ENCODE assay signal across 11 cellular contexts in genomic region chr2:54240515-54241219, GRCh38. TPM values are rescaled to one million over a fixed set of nuclear protein-coding genes. Genes with fewer than 3 reads are reported as not detected.
DNase-seq lines count a peak whose midpoint lies in the region; ATAC-seq and TF ChIP-seq lines count a peak whose summit lies in the region.
"Had no signal": no experiment of that assay in that cellular context is flagged by ENCODE, and none has a peak within 500 bp of the region (broad histone marks: within the 10 kb centered on the region; RNA-seq: fewer than 3 reads in every experiment).

No MANE protein-coding gene starts in this region.

- H3K4me2 ChIP-seq in skeletal muscle satellite cell (ENCODE audit: low read length), result peak overlapping the region; percentile 42

- H3K4me3 ChIP-seq in brain microvascular endothelial cell (ENCODE audit: low read depth, low read length), result no peak overlapping the region
- no peak overlapping the region for H3K4me3 ChIP-seq in skeletal muscle satellite cell (ENCODE audit: low read length)
- H3K4me3 ChIP-seq: pancreas had no signal

- H3K4me1 ChIP-seq in skeletal muscle satellite cell (ENCODE audit: control insufficient read depth, insufficient read depth, low read length), result peaks cover 26% of the 10 kb centered on the region
- H3K4me1 ChIP-seq: pancreas had no signal

- in situ Hi-C loops in brain microvascular endothelial cell (cut with HindIII; ENCODE audit: low pct_ligation_motif_present, low sequenced_read_pairs), result no loop called here

- H3K36me3 ChIP-seq in brain microvascular endothelial cell (replicated peaks), result no peaks in the 10 kb centered on the region
- H3K36me3 ChIP-seq in skeletal muscle satellite cell (ENCODE audit: insufficient read depth, low read length), result no peaks in the 10 kb centered on the region
- H3K36me3 ChIP-seq: pancreas had no signal

- ATAC-seq in left ventricle myocardium superior, result peak; percentile 89

- no peaks in the 10 kb centered on the region for H3K27me3 ChIP-seq in brain microvascular endothelial cell (replicated peaks)
- no peaks in the 10 kb centered on the region for H3K27me3 ChIP-seq in skeletal muscle satellite cell (ENCODE audit: control insufficient read depth, insufficient read depth, low read length)
- H3K27me3 ChIP-seq: pancreas had no signal

- DNase-seq in GM04504 (ENCODE audit: low read depth) (peak; percentile 18), brain microvascular endothelial cell (peak; percentile 57), left ventricle myocardium superior (peak; percentile 51), pons (ENCODE audit: low spot score) (no peak), activated T-cell treated with anti-CD3 and anti-CD28 coated beads for 4 hours (no peak), NCI-H510A treated with DMSO at 0.1 percent for 48 hours (lab: John Stamatoyannopoulos, UW) (no peak), occipital lobe (lab: John Stamatoyannopoulos, UW) (no peak)
- DNase-seq: amniotic stem cell, Kasumi-1, pancreas had no signal

- no peak overlapping the region for H3K9ac ChIP-seq in skeletal muscle satellite cell (ENCODE audit: low read depth, low read length)

- H3K27ac ChIP-seq in brain microvascular endothelial cell, result peak overlapping the region; percentile 53
- H3K27ac ChIP-seq: pancreas had no signal

- no peak for TF ChIP-seq CTCF in brain microvascular endothelial cell (IDR thresholded peaks at IDR 0.05; ENCODE audit: low read depth, low read length, missing control alignments)

- intact Hi-C loops in left ventricle myocardium superior (cut with micrococcal nuclease), result no loop called here

- H3K9me3 ChIP-seq in skeletal muscle satellite cell (replicated peaks; ENCODE audit: low read length), result peaks cover 3% of the 10 kb centered on the region
- H3K9me3 ChIP-seq: pancreas had no signal

RNA-seq across cellular contexts. Expression of gene TSPYL6, which starts 15.4 kb away (rescaled TPM):
- total RNA-seq in left ventricle myocardium superior (not detected), occipital lobe (0.31 TPM)
- not detected in 2 replicates for total RNA-seq in skeletal muscle satellite cell (2012; rRNA removed)

Comparison
In these comparisons a context has a peak if more than half of its experiments do, and no peak if none do; other contexts are left out.
1. DNase-seq: peak in GM04504 (single experiment), brain microvascular endothelial cell (single experiment) and left ventricle myocardium superior (single experiment); none in pons (single experiment), activated T-cell treated with anti-CD3 and anti-CD28 coated beads for 4 hours (single experiment), NCI-H510A treated with DMSO at 0.1 percent for 48 hours (single experiment) and occipital lobe (single experiment).